18 cellular contexts compared by ENCODE assay signal in the genomic region with DNA sequence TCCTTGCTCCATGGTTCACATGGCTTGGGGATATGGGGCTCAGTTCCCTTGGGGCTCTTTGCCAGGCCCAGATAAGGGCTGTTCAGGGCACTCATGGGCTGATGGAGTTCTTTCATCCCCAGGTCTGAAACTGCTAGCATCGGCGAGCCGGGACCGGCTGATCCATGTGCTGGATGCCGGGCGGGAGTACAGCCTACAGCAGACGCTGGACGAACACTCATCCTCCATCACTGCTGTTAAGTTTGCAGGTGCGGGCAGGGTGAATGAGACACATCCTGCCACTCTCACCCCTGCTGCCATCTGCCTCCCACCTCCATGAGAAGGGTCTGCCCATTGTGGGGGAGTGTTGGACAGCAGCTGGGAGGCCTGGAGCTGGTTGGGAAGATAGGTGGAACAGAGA. TPM values are rescaled to one million over a fixed set of nuclear protein-coding genes. Genes with fewer than 3 reads are reported as not detected.
A peak's percentile ranks its signal among the peaks of the same experiment; 100 is the strongest.
DNase-seq lines count a peak whose midpoint lies in the region; ATAC-seq and TF ChIP-seq lines count a peak whose summit lies in the region.
"Had no signal": no experiment of that assay in that cellular context is flagged by ENCODE, and none has a peak within 500 bp of the region (broad histone marks: within the 10 kb centered on the region; RNA-seq: fewer than 3 reads in every experiment).

No MANE protein-coding gene starts in this region.

- H3K36me3 Mint-ChIP-seq in stimulated activated effector memory CD8-positive, alpha-beta T cell treated with anti-CD3 and anti-CD28 coated beads, Interleukin-12 subunit alpha, Interleukin-12 subunit beta, amount 100 ng/mL, for 72 hours = peaks cover 28% of the 10 kb centered on the region

- H3K14ac ChIP-seq in neuronal stem cell (ENCODE audit: low read length) = no peak overlapping the region

- H3K4me3 ChIP-seq in right atrium auricular region = no peak overlapping the region
- no peak overlapping the region for H3K4me3 ChIP-seq in neuronal stem cell (ENCODE audit: low read length in 2 of 2)
- H3K4me3 ChIP-seq: A549; BLaER1 treated with 17β-estradiol and CSF1 and Interleukin-3, amounts not matched to agents 10 nM and 100 nM had no signal

- H3K79me1 ChIP-seq in neuronal stem cell (ENCODE audit: low read depth, low read length) = no peaks in the 10 kb centered on the region

- no peak for TF ChIP-seq CTCF in right atrium auricular region (IDR thresholded peaks at IDR 0.05)

- no peak overlapping the region for H2AK5ac ChIP-seq in neuronal stem cell (ENCODE audit: low read depth, low read length)

- H2BK120ac ChIP-seq in neuronal stem cell (ENCODE audit: low read depth, low read length) = no peak overlapping the region

- H2BK15ac ChIP-seq in neuronal stem cell (ENCODE audit: low read length) = no peak overlapping the region

- peak overlapping the region; percentile 43 for H2BK5ac ChIP-seq in neuronal stem cell (ENCODE audit: low read length)

- H3K9me3 Mint-ChIP-seq in stimulated activated effector memory CD8-positive, alpha-beta T cell treated with anti-CD3 and anti-CD28 coated beads, Interleukin-12 subunit alpha, Interleukin-12 subunit beta, amount 100 ng/mL, for 72 hours = no peaks in the 10 kb centered on the region
- H3K9me3 Mint-ChIP-seq: CD4-positive, alpha-beta T cell; CD8-positive, alpha-beta T cell had no signal

- H3K27ac Mint-ChIP-seq in stimulated activated effector memory CD8-positive, alpha-beta T cell treated with anti-CD3 and anti-CD28 coated beads, Interleukin-12 subunit alpha, Interleukin-12 subunit beta, amount 100 ng/mL, for 72 hours = peak overlapping the region; percentile 79
- H3K27ac Mint-ChIP-seq: B cell; CD4-positive, alpha-beta T cell; CD8-positive, alpha-beta T cell had no signal

- H3K27me3 ChIP-seq in right atrium auricular region (no peaks in the 10 kb centered on the region), neuronal stem cell (ENCODE audit: control insufficient read depth in 3 of 3, insufficient read depth in 3 of 3, low read depth in 1 of 3, low read length in 3 of 3) (no peaks in the 10 kb centered on the region)
- H3K27me3 ChIP-seq: BLaER1 treated with 17β-estradiol and CSF1 and Interleukin-3, amounts not matched to agents 10 nM and 100 nM had no signal

- H2AFZ ChIP-seq in neuronal stem cell (ENCODE audit: low read length) = no peak overlapping the region

- peak overlapping the region; percentile 10 for H3K23ac ChIP-seq in neuronal stem cell (ENCODE audit: low read depth, low read length, poor library complexity)

- no CpG with 5 or more reads among the region's 9 CpGs for WGBS in neuronal stem cell (ENCODE audit: extremely low coverage in 2 of 2, insufficient read length in 2 of 2, insufficient replicate concordance in 1 of 2), 2 donors

- ATAC-seq in Right ventricle myocardium inferior (no peak), HG02938 (IDR thresholded peaks at IDR 0.05; ENCODE audit: unreplicated experiment) (no peak)
- no peak for ATAC-seq in stimulated activated effector memory CD8-positive, alpha-beta T cell treated with anti-CD3 and anti-CD28 coated beads, Interleukin-12 subunit alpha, Interleukin-12 subunit beta, amount 100 ng/mL, for 72 hours
- ATAC-seq: A549; CD8-positive, alpha-beta T cell had no signal

- DNase-seq in Right ventricle myocardium inferior (ENCODE audit: missing footprints) (peak; percentile 34), right atrium auricular region (ENCODE audit: low spot score) (no peak), neuronal stem cell (ENCODE audit: low spot score) (no peak), NCI-H345 (lab: John Stamatoyannopoulos, UW) (no peak)
- DNase-seq in stimulated activated effector memory CD8-positive, alpha-beta T cell treated with anti-CD3 and anti-CD28 coated beads, Interleukin-12 subunit alpha, Interleukin-12 subunit beta, amount 100 ng/mL, for 72 hours (ENCODE audit: low spot score in 2 of 2) = no peak
- DNase-seq: AML-193; Caco-2; Calu3; CD4-positive, alpha-beta T cell; DMS79 treated with DMSO at 0.1 percent for 48 hours; GF-D8 had no signal

- peaks cover 69% of the 10 kb centered on the region for H3K36me3 ChIP-seq in right atrium auricular region
- peaks cover 26 to 72% of the 10 kb centered on the region in 2 donors for H3K36me3 ChIP-seq in neuronal stem cell (replicated peaks in 1 of 2; ENCODE audit: control insufficient read depth in 2 of 2, insufficient read depth in 2 of 2, low read length in 2 of 2)

- no peaks in the 10 kb centered on the region for H3K9me3 ChIP-seq in right atrium auricular region
- H3K9me3 ChIP-seq in neuronal stem cell (replicated peaks in 1 of 2; ENCODE audit: control insufficient read depth in 2 of 2, insufficient read depth in 1 of 2, low read depth in 1 of 2, low read length in 2 of 2) = no peaks in the 10 kb centered on the region
- H3K9me3 ChIP-seq: A549; BLaER1 treated with 17β-estradiol and CSF1 and Interleukin-3, amounts not matched to agents 10 nM and 100 nM; Caco-2 had no signal

- no peak overlapping the region for H4K91ac ChIP-seq in neuronal stem cell (ENCODE audit: low read depth, low read length, poor library complexity)

- no peak overlapping the region for H3K4ac ChIP-seq in neuronal stem cell (ENCODE audit: low read length)

- H3K9ac ChIP-seq in neuronal stem cell (ENCODE audit: low read depth, low read length, poor library complexity) = peak overlapping the region; percentile 71
- H3K9ac ChIP-seq: BLaER1 treated with 17β-estradiol and CSF1 and Interleukin-3, amounts not matched to agents 10 nM and 100 nM had no signal

- H4K8ac ChIP-seq in neuronal stem cell (ENCODE audit: low read depth, low read length) = no peak overlapping the region

- H3K4me1 ChIP-seq in right atrium auricular region = no peaks in the 10 kb centered on the region
- no peaks in the 10 kb centered on the region for H3K4me1 ChIP-seq in neuronal stem cell (ENCODE audit: control insufficient read depth in 2 of 2, insufficient read depth in 1 of 2, low read depth in 1 of 2, low read length in 2 of 2)
- H3K4me1 ChIP-seq: A549, Caco-2 had no signal

- no peak overlapping the region for H2BK12ac ChIP-seq in neuronal stem cell (ENCODE audit: low read length)

- peaks cover 1% of the 10 kb centered on the region for H3K4me1 Mint-ChIP-seq in stimulated activated effector memory CD8-positive, alpha-beta T cell treated with anti-CD3 and anti-CD28 coated beads, Interleukin-12 subunit alpha, Interleukin-12 subunit beta, amount 100 ng/mL, for 72 hours
- H3K4me1 Mint-ChIP-seq: B cell had no signal

- intact Hi-C loops in Right ventricle myocardium inferior (cut with DNase I) = no loop called here

- H3K4me2 ChIP-seq in neuronal stem cell (ENCODE audit: insufficient read depth, low read length, poor library complexity, severe bottlenecking) = no peak overlapping the region
- H3K4me2 ChIP-seq: A549; BLaER1 treated with 17β-estradiol and CSF1 and Interleukin-3, amounts not matched to agents 10 nM and 100 nM had no signal

- H3K27ac ChIP-seq in right atrium auricular region (no peak overlapping the region), neuronal stem cell (replicated peaks; ENCODE audit: low read length) (no peak overlapping the region)
- H3K27ac ChIP-seq: 22Rv1; A549; BLaER1 treated with 17β-estradiol and CSF1 and Interleukin-3, amounts not matched to agents 10 nM and 100 nM; C4-2B had no signal

- H3K4me3 Mint-ChIP-seq in stimulated activated effector memory CD8-positive, alpha-beta T cell treated with anti-CD3 and anti-CD28 coated beads, Interleukin-12 subunit alpha, Interleukin-12 subunit beta, amount 100 ng/mL, for 72 hours = no peak overlapping the region
- H3K4me3 Mint-ChIP-seq: B cell; CD4-positive, alpha-beta T cell; CD8-positive, alpha-beta T cell had no signal

- H3K18ac ChIP-seq in neuronal stem cell (ENCODE audit: low read length) = no peak overlapping the region

RNA-seq across cellular contexts. Expression of a gene that starts 11.1 kb away (rescaled TPM):
- total RNA-seq in Right ventricle myocardium inferior (12.6 TPM), right atrium auricular region (10 to 100 TPM in 1 of 2 donors, 1 to 10 TPM in 1; 6.4 to 11.7 TPM)
- polyA plus RNA-seq in neuronal stem cell (2013, experiment 1 of 2) = 14.4 TPM
- 14.3 TPM for polyA plus RNA-seq in neuronal stem cell (2013, experiment 2 of 2)

RNA-seq across cellular contexts. Expression of a gene that starts 21.9 kb away (rescaled TPM):
- total RNA-seq in Right ventricle myocardium inferior = 5.8 TPM
- 1 to 10 TPM; 1.3 to 1.4 TPM for total RNA-seq in right atrium auricular region
- 16.5 TPM for polyA plus RNA-seq in neuronal stem cell (2013, experiment 1 of 2)
- 15.9 TPM for polyA plus RNA-seq in neuronal stem cell (2013, experiment 2 of 2)

RNA-seq across cellular contexts. Expression of a gene that starts 42.5 kb away (rescaled TPM):
- total RNA-seq in Right ventricle myocardium inferior = 14.4 TPM
- 10 to 100 TPM; 10.5 TPM for total RNA-seq in right atrium auricular region
- 9.3 TPM for polyA plus RNA-seq in neuronal stem cell (2013, experiment 1 of 2)
- polyA plus RNA-seq in neuronal stem cell (2013, experiment 2 of 2) = 8.2 TPM
